Comparison of ENCODE assay signal across 7 cellular contexts in genomic region chr1:24756395-24756794, GRCh38.
"Had no signal": no experiment of that assay in that cellular context is flagged by ENCODE, and none has a peak within 500 bp of the region (broad histone marks: within the 10 kb centered on the region; RNA-seq: fewer than 3 reads in every experiment).

No MANE protein-coding gene starts in this region.

- DNase-seq: GDM1, GF-D8 had no signal

- FAIRE-seq: GM12878, GM12891, GM12892, GM18507, GM19239 had no signal

- H3K4me3 ChIP-seq: GM12878 had no signal
